8 cellular contexts compared by ENCODE assay signal in the genomic region with DNA sequence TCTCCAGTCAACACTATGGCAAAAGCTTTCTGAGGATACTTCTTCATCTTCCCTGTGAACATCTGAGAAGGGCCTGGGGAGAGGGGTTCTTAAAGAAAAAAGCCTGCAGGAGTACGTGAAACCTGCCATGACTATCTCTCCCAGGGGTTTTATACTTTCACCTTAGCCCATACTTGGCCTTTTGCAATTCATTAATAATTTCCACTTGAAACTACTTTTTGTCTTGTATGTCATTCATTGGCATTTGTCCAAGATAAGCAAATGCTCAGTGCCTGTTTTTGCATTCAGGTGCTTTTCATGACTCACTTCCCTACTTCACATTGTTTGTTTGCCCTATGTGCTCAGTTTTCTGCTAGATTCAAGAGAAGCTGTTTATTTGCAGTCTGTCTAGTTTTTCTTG.
DNase-seq lines count a peak whose midpoint lies in the region; ATAC-seq and TF ChIP-seq lines count a peak whose summit lies in the region.

No MANE protein-coding gene starts in this region.

- peaks cover 12% of the 10 kb centered on the region for H3K9me3 Mint-ChIP-seq in stimulated activated effector memory CD8-positive, alpha-beta T cell treated with anti-CD3 and anti-CD28 coated beads, Interleukin-12 subunit alpha, Interleukin-12 subunit beta, amount 100 ng/mL, for 72 hours
- peaks cover 15% of the 10 kb centered on the region for H3K9me3 Mint-ChIP-seq in neural progenitor cell

- H3K27ac ChIP-seq in brain microvascular endothelial cell (peak overlapping the region; percentile 32), neural progenitor cell (no peak overlapping the region)

- ATAC-seq in GM18520 (IDR thresholded peaks at IDR 0.05; ENCODE audit: unreplicated experiment) (peak; percentile 82), HG02610 (IDR thresholded peaks at IDR 0.05; ENCODE audit: unreplicated experiment) (peak; percentile 65)
- peak; percentile 69 for ATAC-seq in stimulated activated effector memory CD8-positive, alpha-beta T cell treated with anti-CD3 and anti-CD28 coated beads, Interleukin-12 subunit alpha, Interleukin-12 subunit beta, amount 100 ng/mL, for 72 hours

- TF ChIP-seq CTCF in brain microvascular endothelial cell (IDR thresholded peaks at IDR 0.05; ENCODE audit: low read depth, low read length, missing control alignments) (no peak), neural progenitor cell (IDR thresholded peaks at IDR 0.05) (no peak)

- no peaks in the 10 kb centered on the region for H3K27me3 Mint-ChIP-seq in neural progenitor cell (ENCODE audit: insufficient read depth, low read depth)

- H2AFZ ChIP-seq in neural progenitor cell (replicated peaks), result no peak overlapping the region

- no peaks in the 10 kb centered on the region for H3K27me3 ChIP-seq in brain microvascular endothelial cell (replicated peaks)
- H3K27me3 ChIP-seq in neural progenitor cell, result no peaks in the 10 kb centered on the region

- no peaks in the 10 kb centered on the region for H4K20me1 ChIP-seq in neural progenitor cell (ENCODE audit: low read depth)

- in situ Hi-C loops in brain microvascular endothelial cell (cut with HindIII; ENCODE audit: low pct_ligation_motif_present, low sequenced_read_pairs), result no loop called here

- no peak overlapping the region for H3K4me2 ChIP-seq in neural progenitor cell

- H3K27ac Mint-ChIP-seq in stimulated activated effector memory CD8-positive, alpha-beta T cell treated with anti-CD3 and anti-CD28 coated beads, Interleukin-12 subunit alpha, Interleukin-12 subunit beta, amount 100 ng/mL, for 72 hours, result no peak overlapping the region
- no peak overlapping the region for H3K27ac Mint-ChIP-seq in neural progenitor cell

- H3K79me2 ChIP-seq in neural progenitor cell (ENCODE audit: low read depth), result no peaks in the 10 kb centered on the region

- no peaks in the 10 kb centered on the region for H3K4me1 Mint-ChIP-seq in stimulated activated effector memory CD8-positive, alpha-beta T cell treated with anti-CD3 and anti-CD28 coated beads, Interleukin-12 subunit alpha, Interleukin-12 subunit beta, amount 100 ng/mL, for 72 hours
- H3K4me1 Mint-ChIP-seq in neural progenitor cell, result no peaks in the 10 kb centered on the region

- H3K4me3 ChIP-seq in brain microvascular endothelial cell (ENCODE audit: low read depth, low read length) (no peak overlapping the region), neural progenitor cell (no peak overlapping the region)

- H3K36me3 Mint-ChIP-seq in stimulated activated effector memory CD8-positive, alpha-beta T cell treated with anti-CD3 and anti-CD28 coated beads, Interleukin-12 subunit alpha, Interleukin-12 subunit beta, amount 100 ng/mL, for 72 hours, result no peaks in the 10 kb centered on the region
- peaks cover 2% of the 10 kb centered on the region for H3K36me3 Mint-ChIP-seq in neural progenitor cell

- no peaks in the 10 kb centered on the region for H3K4me1 ChIP-seq in neural progenitor cell

- DNase-seq in NCI-H128 (lab: John Stamatoyannopoulos, UW; ENCODE audit: unreplicated experiment) (peak; percentile 76), brain microvascular endothelial cell (peak; percentile 71), neural progenitor cell (ENCODE audit: low spot score) (no peak), NOMO-1 treated with DMSO at 0.1 percent for 48 hours (lab: John Stamatoyannopoulos, UW; ENCODE audit: unreplicated experiment) (no peak), NK-92 (lab: John Stamatoyannopoulos, UW; ENCODE audit: unreplicated experiment) (no peak)
- DNase-seq in stimulated activated effector memory CD8-positive, alpha-beta T cell treated with anti-CD3 and anti-CD28 coated beads, Interleukin-12 subunit alpha, Interleukin-12 subunit beta, amount 100 ng/mL, for 72 hours (ENCODE audit: low spot score in 2 of 2), result no peak

- no peaks in the 10 kb centered on the region for H3F3A ChIP-seq in neural progenitor cell (ENCODE audit: low read depth)

- no peaks in the 10 kb centered on the region for H3K36me3 ChIP-seq in brain microvascular endothelial cell (replicated peaks)
- H3K36me3 ChIP-seq in neural progenitor cell, result no peaks in the 10 kb centered on the region

- H3K9me3 ChIP-seq in neural progenitor cell (ENCODE audit: low read depth), result no peaks in the 10 kb centered on the region

- no peak overlapping the region for H3K9ac ChIP-seq in neural progenitor cell

- no peak overlapping the region for H3K4me3 Mint-ChIP-seq in stimulated activated effector memory CD8-positive, alpha-beta T cell treated with anti-CD3 and anti-CD28 coated beads, Interleukin-12 subunit alpha, Interleukin-12 subunit beta, amount 100 ng/mL, for 72 hours
- no peak overlapping the region for H3K4me3 Mint-ChIP-seq in neural progenitor cell

Comparison
In these comparisons a context has a peak if more than half of its experiments do, and no peak if none do; other contexts are left out.
1. DNase-seq: peak in NCI-H128 (single experiment) and brain microvascular endothelial cell (single experiment); none in stimulated activated effector memory CD8-positive, alpha-beta T cell treated with anti-CD3 and anti-CD28 coated beads, Interleukin-12 subunit alpha, Interleukin-12 subunit beta, amount 100 ng/mL, for 72 hours (0 of 2), neural progenitor cell (single experiment), NOMO-1 treated with DMSO at 0.1 percent for 48 hours (single experiment) and NK-92 (single experiment).
2. Peak in every context shown above with its lines, with median percentiles within 50 percentile points of each other: ATAC-seq.